In genomic region chr11:118703563-118704106, GRCh38 we compare ENCODE assay signal across 15 cellular contexts. TPM values are rescaled to one million over a fixed set of nuclear protein-coding genes. Genes with fewer than 3 reads are reported as not detected.
A peak's percentile ranks its signal among the peaks of the same experiment; 100 is the strongest.
DNase-seq lines count a peak whose midpoint lies in the region; ATAC-seq and TF ChIP-seq lines count a peak whose summit lies in the region.
"Had no signal": no experiment of that assay in that cellular context is flagged by ENCODE, and none has a peak within 500 bp of the region (broad histone marks: within the 10 kb centered on the region; RNA-seq: fewer than 3 reads in every experiment).

No MANE protein-coding gene starts in this region.

- peak in 3 of 5 donors; percentile 41 to 52 (median 41) for DNase-seq in heart left ventricle
- no peak for DNase-seq in right atrium auricular region (ENCODE audit: low spot score)
- peak; percentile 61 for DNase-seq in NOMO-1 treated with DMSO at 0.1 percent for 48 hours (lab: John Stamatoyannopoulos, UW; ENCODE audit: unreplicated experiment)
- DNase-seq in head of caudate nucleus, result peak in 27 of 42 donors; percentile 25 to 74 (median 50)
- DNase-seq in upper lobe of left lung, result peak in 1 of 2 donors; percentile 63
- no peak for DNase-seq in activated CD4-positive, alpha-beta T cell treated with anti-CD3 and anti-CD28 coated beads, Interleukin-2, amount 10 ng/mL, durations not matched to agents 24 days and 14 days
- DNase-seq in EL, result no peak
- DNase-seq: activated CD4-positive, alpha-beta T cell treated with anti-CD3 and anti-CD28 coated beads for 48 hours; GM23248; NCI-H2029 treated with DMSO at 0.1 percent for 48 hours; pancreas; SW 1271 had no signal

- H3K9me3 ChIP-seq in heart left ventricle, result peaks cover 0 to 10% (median 0%) of the 10 kb centered on the region in 12 donors
- H3K9me3 ChIP-seq in right atrium auricular region, result peaks cover 0 to 9% of the 10 kb centered on the region in 2 donors
- H3K9me3 ChIP-seq in upper lobe of left lung, result peaks cover 0 to 7% (median 0%) of the 10 kb centered on the region in 4 donors
- H3K9me3 ChIP-seq: pancreas had no signal

- H3K27ac Mint-ChIP-seq in activated CD4-positive, alpha-beta T cell treated with anti-CD3 and anti-CD28 coated beads, Interleukin-2, amount 10 ng/mL, durations not matched to agents 24 days and 14 days, result no peak overlapping the region
- H3K27ac Mint-ChIP-seq: activated T-helper 2 cell treated with anti-CD3 and anti-CD28 coated beads, Interferon-gamma antibody, Interleukin-2, Interleukin-4, amounts not matched to agents 10 μg/mL and 5 μg/mL and 100 μg/mL, durations not matched to agents 14 hours and 24 hours and 36 hours; type B pancreatic cell had no signal

- no peak overlapping the region for H3K4me3 ChIP-seq in heart left ventricle
- H3K4me3 ChIP-seq in right atrium auricular region, result no peak overlapping the region
- no peak overlapping the region for H3K4me3 ChIP-seq in upper lobe of left lung
- H3K4me3 ChIP-seq: GM23248, pancreas had no signal

- peaks cover 5% of the 10 kb centered on the region for H3K36me3 Mint-ChIP-seq in activated CD4-positive, alpha-beta T cell treated with anti-CD3 and anti-CD28 coated beads, Interleukin-2, amount 10 ng/mL, durations not matched to agents 24 days and 14 days (ENCODE audit: low read depth)
- H3K36me3 Mint-ChIP-seq: type B pancreatic cell had no signal

- H3K27ac ChIP-seq in heart left ventricle, result peak overlapping the region in 1 of 12 donors; percentile 24
- H3K27ac ChIP-seq in right atrium auricular region, result no peak overlapping the region
- H3K27ac ChIP-seq in upper lobe of left lung, result no peak overlapping the region
- H3K27ac ChIP-seq: GM23248, pancreas had no signal

- H3K9me3 Mint-ChIP-seq in activated CD4-positive, alpha-beta T cell treated with anti-CD3 and anti-CD28 coated beads, Interleukin-2, amount 10 ng/mL, durations not matched to agents 24 days and 14 days, result no peaks in the 10 kb centered on the region
- H3K9me3 Mint-ChIP-seq: type B pancreatic cell had no signal

- H3K4me1 ChIP-seq in heart left ventricle, result peaks cover 0 to 18% (median 0%) of the 10 kb centered on the region in 12 donors
- no peaks in the 10 kb centered on the region for H3K4me1 ChIP-seq in right atrium auricular region
- peaks cover 0 to 8% (median 0%) of the 10 kb centered on the region in 4 donors for H3K4me1 ChIP-seq in upper lobe of left lung
- H3K4me1 ChIP-seq: pancreas had no signal

- peaks cover 26% of the 10 kb centered on the region for H3K4me1 Mint-ChIP-seq in activated CD4-positive, alpha-beta T cell treated with anti-CD3 and anti-CD28 coated beads, Interleukin-2, amount 10 ng/mL, durations not matched to agents 24 days and 14 days

- TF ChIP-seq POLR2A in heart left ventricle (IDR thresholded peaks at IDR 0.05), result no peak
- TF ChIP-seq POLR2A in upper lobe of left lung (IDR thresholded peaks at IDR 0.05), result no peak

- intact Hi-C loops in heart left ventricle (cut with DNase I), result no loop called here
- intact Hi-C loops in head of caudate nucleus (cut with DNase I), result no loop called here
- intact Hi-C loops in activated CD4-positive, alpha-beta T cell treated with anti-CD3 and anti-CD28 coated beads, Interleukin-2, amount 10 ng/mL, durations not matched to agents 24 days and 14 days (cut with micrococcal nuclease), result no loop called here

- TF ChIP-seq CTCF in heart left ventricle (IDR thresholded peaks at IDR 0.05) (no peak), right atrium auricular region (IDR thresholded peaks at IDR 0.05) (no peak), upper lobe of left lung (IDR thresholded peaks at IDR 0.05) (no peak)

- H3K4me3 Mint-ChIP-seq in activated CD4-positive, alpha-beta T cell treated with anti-CD3 and anti-CD28 coated beads, Interleukin-2, amount 10 ng/mL, durations not matched to agents 24 days and 14 days, result no peak overlapping the region
- H3K4me3 Mint-ChIP-seq: type B pancreatic cell had no signal

- peak in 1 of 4 donors; percentile 44 for ATAC-seq in heart left ventricle
- peak; percentile 46 to 67 for ATAC-seq in upper lobe of left lung (ENCODE audit: low FRiP score in 2 of 2)
- no peak for ATAC-seq in HG03442 (IDR thresholded peaks at IDR 0.05; ENCODE audit: unreplicated experiment)

- H3K36me3 ChIP-seq in heart left ventricle, result no peaks in the 10 kb centered on the region
- no peaks in the 10 kb centered on the region for H3K36me3 ChIP-seq in right atrium auricular region
- H3K36me3 ChIP-seq in upper lobe of left lung, result peaks cover 0 to 4% (median 0%) of the 10 kb centered on the region in 4 donors
- H3K36me3 ChIP-seq: pancreas had no signal

- H3K27me3 Mint-ChIP-seq in activated CD4-positive, alpha-beta T cell treated with anti-CD3 and anti-CD28 coated beads, Interleukin-2, amount 10 ng/mL, durations not matched to agents 24 days and 14 days, result peaks cover 8% of the 10 kb centered on the region

- no peak for TF ChIP-seq EP300 in upper lobe of left lung (IDR thresholded peaks at IDR 0.05)

- 90 to 94% (median 93%) methylated on average over 5 of the region's 5 CpGs for WGBS in heart left ventricle, 4 donors
- WGBS in upper lobe of left lung, 2 donors, result 87 to 91% methylated on average over 5 of the region's 5 CpGs

- H3K27me3 ChIP-seq in heart left ventricle (no peaks in the 10 kb centered on the region), right atrium auricular region (no peaks in the 10 kb centered on the region), upper lobe of left lung (no peaks in the 10 kb centered on the region)
- H3K27me3 ChIP-seq: pancreas had no signal

RNA-seq across cellular contexts. Expression of gene TREH, which starts 24.2 kb away (rescaled TPM):
- not detected for total RNA-seq in heart left ventricle
- 1 to 10 TPM in 1 of 2 donors, under 1 TPM in 1; 0.17 to 1.7 TPM for polyA plus RNA-seq in heart left ventricle
- not detected for total RNA-seq in right atrium auricular region
- 1 to 10 TPM in 1 of 6 donors, under 1 TPM in 2, not detected in 3; 0.17 to 1.0 (median 0.89) TPM for total RNA-seq in upper lobe of left lung
- total RNA-seq in activated CD4-positive, alpha-beta T cell treated with anti-CD3 and anti-CD28 coated beads, Interleukin-2, amount 10 ng/mL, durations not matched to agents 24 days and 14 days, result not detected in 2 replicates
- total RNA-seq: activated T-helper 2 cell treated with anti-CD3 and anti-CD28 coated beads, Interferon-gamma antibody, Interleukin-2, Interleukin-4, amounts not matched to agents 10 μg/mL and 5 μg/mL and 100 μg/mL, durations not matched to agents 14 hours and 24 hours and 36 hours; GM23248 had no signal

Comparison
In these comparisons a context has a peak if more than half of its experiments do, and no peak if none do; other contexts are left out.
1. DNase-seq: peak in heart left ventricle (3 of 5), NOMO-1 treated with DMSO at 0.1 percent for 48 hours (single experiment) and head of caudate nucleus (27 of 42); none in right atrium auricular region (single experiment), activated CD4-positive, alpha-beta T cell treated with anti-CD3 and anti-CD28 coated beads, Interleukin-2, amount 10 ng/mL, durations not matched to agents 24 days and 14 days (single experiment) and EL (single experiment).